ENCODE assay signal across 2 cellular contexts in the genomic region with DNA sequence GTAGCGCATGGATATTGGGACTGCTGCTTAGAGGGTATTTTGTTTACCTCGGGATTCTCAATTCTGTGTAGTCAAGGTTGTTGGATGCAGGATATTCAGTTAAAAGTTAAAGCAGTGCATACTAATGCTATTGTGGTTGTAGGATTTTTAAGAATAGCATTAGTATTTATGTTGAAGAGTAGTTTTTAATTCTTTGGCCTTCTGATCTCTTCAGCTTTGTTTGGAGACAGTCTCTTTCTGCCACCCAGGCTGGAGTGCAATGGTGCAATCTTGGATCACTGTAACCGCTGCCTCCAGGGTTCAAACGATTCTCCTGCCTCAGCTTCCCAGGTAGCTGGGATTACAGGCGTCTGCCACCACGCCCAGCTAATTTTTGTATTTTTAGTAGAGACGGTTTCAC.
TF ChIP-seq lines count a peak whose summit lies in the region.

No MANE protein-coding gene starts in this region.

TF ChIP-seq in SK-N-SH, 30 proteins besides CTCF, POLR2A, EP300 and RAD21 (continued from another document):
- TF ChIP-seq, protein P1, sequence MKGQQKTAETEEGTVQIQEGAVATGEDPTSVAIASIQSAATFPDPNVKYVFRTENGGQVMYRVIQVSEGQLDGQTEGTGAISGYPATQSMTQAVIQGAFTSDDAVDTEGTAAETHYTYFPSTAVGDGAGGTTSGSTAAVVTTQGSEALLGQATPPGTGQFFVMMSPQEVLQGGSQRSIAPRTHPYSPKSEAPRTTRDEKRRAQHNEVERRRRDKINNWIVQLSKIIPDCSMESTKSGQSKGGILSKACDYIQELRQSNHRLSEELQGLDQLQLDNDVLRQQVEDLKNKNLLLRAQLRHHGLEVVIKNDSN (IDR thresholded peaks at IDR 0.05; ENCODE audit: borderline replicate concordance, low read depth), result no peak

TF ChIP-seq in SK-N-SH treated with all-trans-retinoic acid at 6 μM for 48 hours, 23 proteins besides CTCF, POLR2A, EP300 and RAD21 (continued from another document):
- TF ChIP-seq, protein P2, sequence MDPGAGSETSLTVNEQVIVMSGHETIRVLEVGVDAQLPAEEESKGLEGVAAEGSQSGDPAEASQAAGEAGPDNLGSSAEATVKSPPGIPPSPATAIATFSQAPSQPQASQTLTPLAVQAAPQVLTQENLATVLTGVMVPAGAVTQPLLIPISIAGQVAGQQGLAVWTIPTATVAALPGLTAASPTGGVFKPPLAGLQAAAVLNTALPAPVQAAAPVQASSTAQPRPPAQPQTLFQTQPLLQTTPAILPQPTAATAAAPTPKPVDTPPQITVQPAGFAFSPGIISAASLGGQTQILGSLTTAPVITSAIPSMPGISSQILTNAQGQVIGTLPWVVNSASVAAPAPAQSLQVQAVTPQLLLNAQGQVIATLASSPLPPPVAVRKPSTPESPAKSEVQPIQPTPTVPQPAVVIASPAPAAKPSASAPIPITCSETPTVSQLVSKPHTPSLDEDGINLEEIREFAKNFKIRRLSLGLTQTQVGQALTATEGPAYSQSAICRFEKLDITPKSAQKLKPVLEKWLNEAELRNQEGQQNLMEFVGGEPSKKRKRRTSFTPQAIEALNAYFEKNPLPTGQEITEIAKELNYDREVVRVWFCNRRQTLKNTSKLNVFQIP (CRISPR knock-in tag; IDR thresholded peaks at IDR 0.05; ENCODE audit: borderline replicate concordance, low read depth), result no peak
